6 cellular contexts compared by ENCODE assay signal in genomic region chr11:102200332-102200731, GRCh38.
DNase-seq lines count a peak whose midpoint lies in the region; ATAC-seq and TF ChIP-seq lines count a peak whose summit lies in the region.
"Not testable (repeated sequence)": the region's sequence is repeated elsewhere in the genome, so short reads cannot be mapped to it uniquely, and the experiment has no call there.

No MANE protein-coding gene starts in this region.

- H3K4me1 Mint-ChIP-seq in WTC11 (peaks cover 88% of the 10 kb centered on the region), nephron progenitor cell (peaks cover 61% of the 10 kb centered on the region)

- H3K36me3 ChIP-seq in IMR-90 (ENCODE audit: control insufficient read depth, insufficient read depth, low read length); liver (ENCODE audit: control insufficient read depth in 4 of 4, insufficient read depth in 3 of 4, low read depth in 1 of 4, low read length in 3 of 4); thyroid gland: not testable (repeated sequence)

- not testable (repeated sequence) for H3K9me3 ChIP-seq in IMR-90 (ENCODE audit: control insufficient read depth, insufficient read depth, low read length); liver (ENCODE audit: control insufficient read depth in 4 of 4, low read length in 3 of 4); thyroid gland

- H3K27me3 Mint-ChIP-seq in WTC11 (ENCODE audit: low read depth); nephron progenitor cell (ENCODE audit: low read depth, poor library complexity): not testable (repeated sequence)

- not testable (repeated sequence) for BruUV-seq in IMR-90 (replicated peaks; lab: Mats Ljungman, UMichigan)

- not testable (repeated sequence) for H3K56ac ChIP-seq in IMR-90 (ENCODE audit: extremely low read depth, insufficient read depth, low read length)

- TF ChIP-seq CTCF in IMR-90 (conservative IDR thresholded peaks at IDR 0.05; ENCODE audit: low read depth, low read length); WTC11 (IDR thresholded peaks at IDR 0.05); liver (IDR thresholded peaks at IDR 0.05; ENCODE audit: low read depth, low read length, missing input control); nephron progenitor cell (IDR thresholded peaks at IDR 0.05); thyroid gland (IDR thresholded peaks at IDR 0.05): not testable (repeated sequence)

- dilution Hi-C loops in IMR-90 (cut with HindIII; ENCODE audit: low sequenced_read_pairs, unreplicated experiment), result not testable (repeated sequence)

- H3K9me1 ChIP-seq in IMR-90 (ENCODE audit: insufficient read depth, low read length), result not testable (repeated sequence)

- CTCF ChIA-PET in IMR-90 (lab: Yijun Ruan, JAX), result interaction anchor here (0.6 kb wide), 1 partner anchor 618 kb away, joined by 4 read pairs; no protein-coding TSS in a partner anchor
- CTCF ChIA-PET in WTC11 (lab: Charles Lee), result not testable (repeated sequence)

- not testable (repeated sequence) for H3K4me3 ChIP-seq in IMR-90 (ENCODE audit: insufficient read depth, low read depth, low read length); liver (ENCODE audit: low read depth in 1 of 3, low read length in 3 of 3); thyroid gland (replicated peaks in 1 of 3)

- not testable (repeated sequence) for H4K91ac ChIP-seq in IMR-90 (ENCODE audit: insufficient read depth, low read depth, low read length)

- not testable (repeated sequence) for H3K14ac ChIP-seq in IMR-90 (replicated peaks; ENCODE audit: low read depth, low read length)

- H3K27ac ChIP-seq in IMR-90 (ENCODE audit: insufficient read depth, low read length); liver (ENCODE audit: low read depth in 1 of 2, low read length in 2 of 2); thyroid gland: not testable (repeated sequence)

- H2AK5ac ChIP-seq in IMR-90 (ENCODE audit: low read depth, low read length), result not testable (repeated sequence)

- not testable (repeated sequence) for H3K4ac ChIP-seq in IMR-90 (ENCODE audit: low read depth, low read length)

- DNase-seq in IMR-90; WTC11 (ENCODE audit: low spot score); nephron progenitor cell: not testable (repeated sequence)
- DNase-seq in left lobe of liver (ENCODE audit: low spot score) (peak; percentile 62), thyroid gland (peak; percentile 25 to 27)

- H2BK5ac ChIP-seq in IMR-90 (ENCODE audit: low read depth, low read length, poor library complexity, severe bottlenecking), result not testable (repeated sequence)

- not testable (repeated sequence) for H2BK120ac ChIP-seq in IMR-90 (ENCODE audit: low read depth, low read length)

- peaks cover 31 to 64% of the 10 kb centered on the region in 2 experiments for H3K79me1 ChIP-seq in IMR-90 (ENCODE audit: low read depth in 1 of 2, low read length in 2 of 2)

- TF ChIP-seq RAD21 in IMR-90 (IDR thresholded peaks at IDR 0.05; ENCODE audit: low read length), result not testable (repeated sequence)
- peak in 1 of 2 donors; percentile 29 for TF ChIP-seq RAD21 in liver (IDR thresholded peaks at IDR 0.05)

- H2AK9ac ChIP-seq in IMR-90 (replicated peaks; ENCODE audit: low read depth, low read length, poor library complexity), result not testable (repeated sequence)

- H4K8ac ChIP-seq in IMR-90 (ENCODE audit: low read depth in 2 of 2, low read length in 2 of 2), result not testable (repeated sequence)

- not testable (repeated sequence) for H3K9ac ChIP-seq in IMR-90 (ENCODE audit: low read depth, low read length); liver (ENCODE audit: low read depth in 1 of 2, low read length in 2 of 2)

- H3K23ac ChIP-seq in IMR-90 (ENCODE audit: low read depth, low read length), result not testable (repeated sequence)

- intact Hi-C loops in IMR-90 (cut with micrococcal nuclease); thyroid gland (cut with DNase I): not testable (repeated sequence)

- not testable (repeated sequence) for TF ChIP-seq POLR2A in IMR-90 (IDR thresholded peaks at IDR 0.05; ENCODE audit: low read depth, low read length); thyroid gland (IDR thresholded peaks at IDR 0.05)

- H4K5ac ChIP-seq in IMR-90 (ENCODE audit: low read depth, low read length), result not testable (repeated sequence)

- not testable (repeated sequence) for H2BK15ac ChIP-seq in IMR-90 (ENCODE audit: low read depth, low read length)

- H2AFZ ChIP-seq in IMR-90 (replicated peaks; ENCODE audit: low read length, poor library complexity), result not testable (repeated sequence)

- H3K9me3 Mint-ChIP-seq in WTC11, nephron progenitor cell: not testable (repeated sequence)

- not testable (repeated sequence) for H3K36me3 Mint-ChIP-seq in WTC11
- peaks cover 31% of the 10 kb centered on the region for H3K36me3 Mint-ChIP-seq in nephron progenitor cell (ENCODE audit: low read depth)

- not testable (repeated sequence) for H3K4me2 ChIP-seq in IMR-90 (ENCODE audit: low read depth, low read length)

- ATAC-seq in IMR-90 (ENCODE audit: low read depth); WTC11: not testable (repeated sequence)
- ATAC-seq in left lobe of liver, result peak; percentile 78

- H3K4me1 ChIP-seq in IMR-90 (ENCODE audit: control insufficient read depth, insufficient read depth, low read length); liver (ENCODE audit: control insufficient read depth in 4 of 4, insufficient read depth in 4 of 4, low read length in 3 of 4); thyroid gland: not testable (repeated sequence)

- POLR2A ChIA-PET in IMR-90 (lab: Charles Lee; ENCODE audit: unreplicated experiment); WTC11 (lab: Charles Lee): not testable (repeated sequence)

- not testable (repeated sequence) for H2BK20ac ChIP-seq in IMR-90 (ENCODE audit: low read depth, low read length)

- not testable (repeated sequence) for H3K4me3 Mint-ChIP-seq in WTC11, nephron progenitor cell

- not testable (repeated sequence) for H3K27ac Mint-ChIP-seq in WTC11
- H3K27ac Mint-ChIP-seq in nephron progenitor cell, result peak overlapping the region; percentile 20

- no CpG with 5 or more reads among the region's 5 CpGs for WGBS in IMR-90 (ENCODE audit: extremely low coverage in 2 of 2, insufficient read length in 1 of 2), 2 experiments
- 46% methylated on average over 5 of the region's 5 CpGs for WGBS in liver
- WGBS in thyroid gland, 2 donors, result 63 to 66% methylated on average over 5 of the region's 5 CpGs

- H4K20me1 ChIP-seq in IMR-90 (ENCODE audit: insufficient read depth, low read length), result not testable (repeated sequence)

- H3K18ac ChIP-seq in IMR-90 (ENCODE audit: low read depth, low read length), result not testable (repeated sequence)

- in situ Hi-C loops in IMR-90 (cut with MboI; ENCODE audit: low sequenced_read_pairs), result not testable (repeated sequence)

- not testable (repeated sequence) for H3K27me3 ChIP-seq in IMR-90 (ENCODE audit: control insufficient read depth, insufficient read depth, low read length); liver (ENCODE audit: control insufficient read depth in 4 of 4, insufficient read depth in 4 of 4, low read length in 3 of 4); thyroid gland

TF ChIP-seq in IMR-90, 13 proteins besides CTCF, POLR2A, EP300 and RAD21:
- TF ChIP-seq CEBPB (IDR thresholded peaks at IDR 0.05; ENCODE audit: low read depth, low read length), result 0 out of 2 replicates have a peak, but pooled peaks have one; percentile 3

TF ChIP-seq in WTC11, 78 proteins besides CTCF, POLR2A, EP300 and RAD21:
- peak; percentile 33; the same call in 1 of the 2 replicates for TF ChIP-seq GABPB1 (CRISPR knock-in tag; IDR thresholded peaks at IDR 0.05)

TF ChIP-seq in liver, 16 proteins besides CTCF, POLR2A, EP300 and RAD21:
- peak; percentile 86 for TF ChIP-seq ATF3 (IDR thresholded peaks at IDR 0.05)
- TF ChIP-seq HNF4A (conservative IDR thresholded peaks at IDR 0.05), result peak; percentile 64 to 66
- TF ChIP-seq RXRA (IDR thresholded peaks at IDR 0.05), result peak in 1 of 2 donors; percentile 14
TF ChIP-seq in liver: peak in this region for 3; not testable (repeated sequence) for 13.
